ENCODE assay signal across 1 cellular context in genomic region chr1:67415041-67415440, GRCh38.
TF ChIP-seq lines count a peak whose summit lies in the region.

No MANE protein-coding gene starts in this region.

TF ChIP-seq in WTC11, 78 proteins besides CTCF, POLR2A, EP300 and RAD21 (continued from another document):
- TF ChIP-seq ZNF425 (CRISPR knock-in tag; conservative IDR thresholded peaks at IDR 0.05), result no peak
- no peak for TF ChIP-seq NR3C1 (CRISPR knock-in tag; conservative IDR thresholded peaks at IDR 0.05; ENCODE audit: low read depth)
- TF ChIP-seq ZBTB21 (CRISPR knock-in tag; IDR thresholded peaks at IDR 0.05; ENCODE audit: borderline replicate concordance), result no peak
- TF ChIP-seq SP1 (CRISPR knock-in tag; conservative IDR thresholded peaks at IDR 0.05), result no peak
- TF ChIP-seq ZMAT4 (CRISPR knock-in tag; IDR thresholded peaks at IDR 0.05), result no peak
- TF ChIP-seq TCF7 (CRISPR knock-in tag; IDR thresholded peaks at IDR 0.05; ENCODE audit: low read depth), result no peak
- no peak for TF ChIP-seq CREB1 (CRISPR knock-in tag; IDR thresholded peaks at IDR 0.05)
- no peak for TF ChIP-seq NR2C2 (CRISPR knock-in tag; IDR thresholded peaks at IDR 0.05)
- no peak for TF ChIP-seq ZNF121 (CRISPR knock-in tag; IDR thresholded peaks at IDR 0.05)
- no peak for TF ChIP-seq ETV6 (CRISPR knock-in tag; IDR thresholded peaks at IDR 0.05)
- TF ChIP-seq AR (CRISPR knock-in tag; IDR thresholded peaks at IDR 0.05), result no peak
- no peak for TF ChIP-seq IRF2 (CRISPR knock-in tag; IDR thresholded peaks at IDR 0.05; ENCODE audit: borderline replicate concordance, low read depth)
- no peak for TF ChIP-seq TEAD4 (CRISPR knock-in tag; IDR thresholded peaks at IDR 0.05)
- no peak for TF ChIP-seq RORB (CRISPR knock-in tag; IDR thresholded peaks at IDR 0.05)
- no peak for TF ChIP-seq GTF2I (CRISPR knock-in tag; conservative IDR thresholded peaks at IDR 0.05)
TF ChIP-seq in WTC11: peak in this region for 0.
